Comparison of ENCODE assay signal across 20 cellular contexts in genomic region chr22:50228366-50228765, GRCh38.
"Had no signal": no experiment of that assay in that cellular context is flagged by ENCODE, and none has a peak within 500 bp of the region (broad histone marks: within the 10 kb centered on the region; RNA-seq: fewer than 3 reads in every experiment).

No MANE protein-coding gene starts in this region.

- H3K27me3 ChIP-seq: ascending aorta, dorsolateral prefrontal cortex, gastroesophageal sphincter, heart left ventricle, spleen, thyroid gland had no signal

- H3K27me3 Mint-ChIP-seq: activated B cell treated with CpG ODN at 0.5 μM for 24 hours; activated CD4-positive, alpha-beta T cell treated with anti-CD3 and anti-CD28 coated beads for 36 hours; naive B cell; progenitor cell of endocrine pancreas; stimulated activated naive CD8-positive, alpha-beta T cell treated with anti-CD3 and anti-CD28 coated beads, Interleukin-15, Interleukin-2, amounts not matched to agents 100 ng/mL and 50 ng/mL, for 24 hours had no signal

- H3K27ac ChIP-seq: ascending aorta, dorsolateral prefrontal cortex, gastroesophageal sphincter, heart left ventricle, spleen, thyroid gland had no signal

- H3K4me1 ChIP-seq: ascending aorta, gastroesophageal sphincter, heart left ventricle, spleen, thyroid gland had no signal

- ATAC-seq: activated CD4-positive, alpha-beta T cell treated with anti-CD3 and anti-CD28 coated beads for 36 hours; gastroesophageal sphincter; heart left ventricle had no signal

- H3K9me3 ChIP-seq: ascending aorta, gastroesophageal sphincter, heart left ventricle, spleen, thyroid gland had no signal

- DNase-seq: activated B cell treated with CpG ODN at 0.5 μM for 24 hours; activated CD4-positive, alpha-beta T cell treated with anti-CD3 and anti-CD28 coated beads for 36 hours; activated CD4-positive, alpha-beta T cell treated with anti-CD3 and anti-CD28 coated beads, Interleukin-2, amount 50 U/mL, for 4 hours; activated gamma-delta T cell; activated naive CD4-positive, alpha-beta T cell treated with anti-CD3 and anti-CD28 coated beads, Interleukin-2, amount 50 U/mL, for 16 hours; central memory CD4-positive, alpha-beta T cell; heart left ventricle; mesendoderm; naive B cell; retina; spleen; stimulated activated CD4-positive, alpha-beta T cell treated with anti-CD3 and anti-CD28 coated beads, Interleukin-4, amount 100 ng/mL, for 1 hour; substantia nigra; thyroid gland had no signal

- H3K4me3 Mint-ChIP-seq: activated B cell treated with CpG ODN at 0.5 μM for 24 hours; activated CD4-positive, alpha-beta T cell treated with anti-CD3 and anti-CD28 coated beads for 36 hours; naive B cell; neural crest cell; stimulated activated naive CD8-positive, alpha-beta T cell treated with anti-CD3 and anti-CD28 coated beads, Interleukin-15, Interleukin-2, amounts not matched to agents 100 ng/mL and 50 ng/mL, for 24 hours had no signal

- H3K9me3 Mint-ChIP-seq: activated B cell treated with CpG ODN at 0.5 μM for 24 hours; naive B cell; neural crest cell; stimulated activated naive CD8-positive, alpha-beta T cell treated with anti-CD3 and anti-CD28 coated beads, Interleukin-15, Interleukin-2, amounts not matched to agents 100 ng/mL and 50 ng/mL, for 24 hours had no signal

- H3K27ac Mint-ChIP-seq: activated B cell treated with CpG ODN at 0.5 μM for 24 hours; activated CD4-positive, alpha-beta T cell treated with anti-CD3 and anti-CD28 coated beads for 36 hours; progenitor cell of endocrine pancreas; stimulated activated naive CD8-positive, alpha-beta T cell treated with anti-CD3 and anti-CD28 coated beads, Interleukin-15, Interleukin-2, amounts not matched to agents 100 ng/mL and 50 ng/mL, for 24 hours had no signal

- H3K4me1 Mint-ChIP-seq: activated B cell treated with CpG ODN at 0.5 μM for 24 hours; activated CD4-positive, alpha-beta T cell treated with anti-CD3 and anti-CD28 coated beads for 36 hours; neural crest cell had no signal

- H3K4me3 ChIP-seq: ascending aorta, dorsolateral prefrontal cortex, gastroesophageal sphincter, heart left ventricle, spleen, thyroid gland had no signal
